Comparison of ENCODE assay signal across 1 cellular context in the genomic region with DNA sequence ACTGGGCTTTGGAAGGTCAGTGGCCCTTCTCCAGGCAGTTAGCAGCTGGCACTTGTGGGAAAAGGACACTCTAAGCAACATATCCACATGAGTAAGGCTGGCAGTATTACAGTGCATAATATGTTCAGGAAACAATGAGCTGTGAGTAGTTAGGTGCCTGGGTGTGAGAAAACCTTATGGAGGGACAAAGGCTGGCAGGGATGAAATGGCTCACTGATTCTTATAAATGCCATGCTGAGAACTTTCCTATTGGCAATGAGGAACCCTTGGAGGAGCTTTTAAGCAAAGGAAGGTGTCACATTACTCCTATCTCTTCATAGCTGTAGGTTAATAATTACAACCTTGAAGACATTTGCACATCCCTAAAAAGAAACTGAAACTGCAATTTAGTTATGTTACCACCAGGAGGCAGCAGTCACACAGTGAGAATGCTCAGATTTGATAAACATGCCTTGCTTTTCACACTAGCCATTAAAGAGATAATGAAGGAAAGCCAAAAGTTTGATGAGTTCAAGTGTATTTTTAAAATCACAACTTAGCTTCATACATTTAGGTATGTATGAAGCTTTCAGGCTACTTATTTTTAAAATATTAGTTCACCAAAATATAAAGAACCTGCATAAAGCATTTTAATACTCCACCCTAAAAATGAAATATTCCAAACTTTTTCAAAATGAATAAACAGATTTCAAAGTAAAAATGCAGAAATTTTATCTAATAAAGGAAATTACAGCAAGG.
TF ChIP-seq lines count a peak whose summit lies in the region.

No MANE protein-coding gene starts in this region.

TF ChIP-seq in WTC11, 78 proteins besides CTCF, POLR2A, EP300 and RAD21 (continued from another document):
- TF ChIP-seq, protein P1, sequence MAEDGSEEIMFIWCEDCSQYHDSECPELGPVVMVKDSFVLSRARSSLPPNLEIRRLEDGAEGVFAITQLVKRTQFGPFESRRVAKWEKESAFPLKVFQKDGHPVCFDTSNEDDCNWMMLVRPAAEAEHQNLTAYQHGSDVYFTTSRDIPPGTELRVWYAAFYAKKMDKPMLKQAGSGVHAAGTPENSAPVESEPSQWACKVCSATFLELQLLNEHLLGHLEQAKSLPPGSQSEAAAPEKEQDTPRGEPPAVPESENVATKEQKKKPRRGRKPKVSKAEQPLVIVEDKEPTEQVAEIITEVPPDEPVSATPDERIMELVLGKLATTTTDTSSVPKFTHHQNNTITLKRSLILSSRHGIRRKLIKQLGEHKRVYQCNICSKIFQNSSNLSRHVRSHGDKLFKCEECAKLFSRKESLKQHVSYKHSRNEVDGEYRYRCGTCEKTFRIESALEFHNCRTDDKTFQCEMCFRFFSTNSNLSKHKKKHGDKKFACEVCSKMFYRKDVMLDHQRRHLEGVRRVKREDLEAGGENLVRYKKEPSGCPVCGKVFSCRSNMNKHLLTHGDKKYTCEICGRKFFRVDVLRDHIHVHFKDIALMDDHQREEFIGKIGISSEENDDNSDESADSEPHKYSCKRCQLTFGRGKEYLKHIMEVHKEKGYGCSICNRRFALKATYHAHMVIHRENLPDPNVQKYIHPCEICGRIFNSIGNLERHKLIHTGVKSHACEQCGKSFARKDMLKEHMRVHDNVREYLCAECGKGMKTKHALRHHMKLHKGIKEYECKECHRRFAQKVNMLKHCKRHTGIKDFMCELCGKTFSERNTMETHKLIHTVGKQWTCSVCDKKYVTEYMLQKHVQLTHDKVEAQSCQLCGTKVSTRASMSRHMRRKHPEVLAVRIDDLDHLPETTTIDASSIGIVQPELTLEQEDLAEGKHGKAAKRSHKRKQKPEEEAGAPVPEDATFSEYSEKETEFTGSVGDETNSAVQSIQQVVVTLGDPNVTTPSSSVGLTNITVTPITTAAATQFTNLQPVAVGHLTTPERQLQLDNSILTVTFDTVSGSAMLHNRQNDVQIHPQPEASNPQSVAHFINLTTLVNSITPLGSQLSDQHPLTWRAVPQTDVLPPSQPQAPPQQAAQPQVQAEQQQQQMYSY (CRISPR knock-in tag; IDR thresholded peaks at IDR 0.05), result no peak
- TF ChIP-seq HMGA2 (CRISPR knock-in tag; IDR thresholded peaks at IDR 0.05), result no peak
- no peak for TF ChIP-seq ZNF138 (CRISPR knock-in tag; conservative IDR thresholded peaks at IDR 0.05)
- no peak for TF ChIP-seq MYBL2 (CRISPR knock-in tag; IDR thresholded peaks at IDR 0.05)
TF ChIP-seq in WTC11: peak in this region for 0.
